8 cellular contexts compared by ENCODE assay signal in genomic region chr10:97914837-97915211, GRCh38.
DNase-seq lines count a peak whose midpoint lies in the region; ATAC-seq and TF ChIP-seq lines count a peak whose summit lies in the region.

No MANE protein-coding gene starts in this region.

- no peaks in the 10 kb centered on the region for H3K9me3 ChIP-seq in esophagus squamous epithelium

- no peak overlapping the region for H3K27ac Mint-ChIP-seq in activated T-cell treated with anti-CD3 and anti-CD28 coated beads, Interleukin-2, amount 50 U/mL, for 24 hours
- no peak overlapping the region for H3K27ac Mint-ChIP-seq in natural killer cell treated with Interleukin-12 subunit alpha and Interleukin-12 subunit beta and Interleukin-15 and Interleukin-18, amount 100 ng/mL, for 72 hours
- no peak overlapping the region for H3K27ac Mint-ChIP-seq in stimulated activated naive B cell treated with anti-CD40 and anti-IgM and Interleukin-4, amounts not matched to agents 10 μg/mL and 1 μg/mL and 100 μg/mL, for 72 hours

- no peak overlapping the region for H3K4me3 ChIP-seq in esophagus squamous epithelium

- no peaks in the 10 kb centered on the region for H3K36me3 Mint-ChIP-seq in activated T-cell treated with anti-CD3 and anti-CD28 coated beads, Interleukin-2, amount 50 U/mL, for 24 hours (ENCODE audit: low read depth)
- H3K36me3 Mint-ChIP-seq in natural killer cell treated with Interleukin-12 subunit alpha and Interleukin-12 subunit beta and Interleukin-15 and Interleukin-18, amount 100 ng/mL, for 72 hours: no peaks in the 10 kb centered on the region
- H3K36me3 Mint-ChIP-seq in stimulated activated naive B cell treated with anti-CD40 and anti-IgM and Interleukin-4, amounts not matched to agents 10 μg/mL and 1 μg/mL and 100 μg/mL, for 72 hours: no peaks in the 10 kb centered on the region

- peak; percentile 69 to 92 (median 86) for TF ChIP-seq CTCF in esophagus squamous epithelium (IDR thresholded peaks at IDR 0.05)

- ATAC-seq in natural killer cell treated with Interleukin-12 subunit alpha and Interleukin-12 subunit beta and Interleukin-15 and Interleukin-18, amount 100 ng/mL, for 72 hours: peak; percentile 77 to 79
- peak; percentile 93 to 95 for ATAC-seq in stimulated activated naive B cell treated with anti-CD40 and anti-IgM and Interleukin-4, amounts not matched to agents 10 μg/mL and 1 μg/mL and 100 μg/mL, for 72 hours (replicated peaks)

- H3K27me3 Mint-ChIP-seq in activated T-cell treated with anti-CD3 and anti-CD28 coated beads, Interleukin-2, amount 50 U/mL, for 24 hours: peaks cover 8% of the 10 kb centered on the region
- H3K27me3 Mint-ChIP-seq in natural killer cell treated with Interleukin-12 subunit alpha and Interleukin-12 subunit beta and Interleukin-15 and Interleukin-18, amount 100 ng/mL, for 72 hours: peaks cover 23 to 36% of the 10 kb centered on the region in 2 donors
- H3K27me3 Mint-ChIP-seq in stimulated activated naive B cell treated with anti-CD40 and anti-IgM and Interleukin-4, amounts not matched to agents 10 μg/mL and 1 μg/mL and 100 μg/mL, for 72 hours: peaks cover 27 to 32% of the 10 kb centered on the region in 2 donors

- H3K4me1 ChIP-seq in esophagus squamous epithelium: peaks cover 19 to 35% (median 24%) of the 10 kb centered on the region in 3 donors

- no peak overlapping the region for H3K4me3 Mint-ChIP-seq in activated T-cell treated with anti-CD3 and anti-CD28 coated beads, Interleukin-2, amount 50 U/mL, for 24 hours
- H3K4me3 Mint-ChIP-seq in natural killer cell treated with Interleukin-12 subunit alpha and Interleukin-12 subunit beta and Interleukin-15 and Interleukin-18, amount 100 ng/mL, for 72 hours: no peak overlapping the region
- no peak overlapping the region for H3K4me3 Mint-ChIP-seq in stimulated activated naive B cell treated with anti-CD40 and anti-IgM and Interleukin-4, amounts not matched to agents 10 μg/mL and 1 μg/mL and 100 μg/mL, for 72 hours

- DNase-seq in SIG-M5 treated with dmso at 0.1 percent for 504 hours (lab: John Stamatoyannopoulos, UW; ENCODE audit: unreplicated experiment) (peak; percentile 37), SIG-M5 (lab: John Stamatoyannopoulos, UW) (no peak), HUDEP-2 (lab: John Stamatoyannopoulos, UW; ENCODE audit: unreplicated experiment in 76 of 76) (peak in 64 of 76 experiments; percentile 1 to 74 (median 53)), OCI-M1 (lab: John Stamatoyannopoulos, UW) (peak; percentile 89), esophagus squamous epithelium (lab: John Stamatoyannopoulos, UW) (no peak)
- peak; percentile 84 for DNase-seq in activated T-cell treated with anti-CD3 and anti-CD28 coated beads, Interleukin-2, amount 50 U/mL, for 24 hours
- peak; percentile 79 for DNase-seq in natural killer cell treated with Interleukin-12 subunit alpha and Interleukin-12 subunit beta and Interleukin-15 and Interleukin-18, amount 100 ng/mL, for 72 hours (ENCODE audit: low spot score)
- DNase-seq in stimulated activated naive B cell treated with anti-CD40 and anti-IgM and Interleukin-4, amounts not matched to agents 10 μg/mL and 1 μg/mL and 100 μg/mL, for 72 hours: peak; percentile 50

- 0 to 2% methylated on average over 7 to 8 of the region's 11 CpGs for WGBS in esophagus squamous epithelium, 2 donors

- peaks cover 6% of the 10 kb centered on the region for H3K4me1 Mint-ChIP-seq in activated T-cell treated with anti-CD3 and anti-CD28 coated beads, Interleukin-2, amount 50 U/mL, for 24 hours (ENCODE audit: low read depth)
- H3K4me1 Mint-ChIP-seq in natural killer cell treated with Interleukin-12 subunit alpha and Interleukin-12 subunit beta and Interleukin-15 and Interleukin-18, amount 100 ng/mL, for 72 hours (ENCODE audit: low read depth in 2 of 2): peaks cover 0 to 7% of the 10 kb centered on the region in 2 donors
- H3K4me1 Mint-ChIP-seq in stimulated activated naive B cell treated with anti-CD40 and anti-IgM and Interleukin-4, amounts not matched to agents 10 μg/mL and 1 μg/mL and 100 μg/mL, for 72 hours: peaks cover 5 to 7% of the 10 kb centered on the region in 2 donors

- no peaks in the 10 kb centered on the region for H3K36me3 ChIP-seq in esophagus squamous epithelium

- H3K27me3 ChIP-seq in esophagus squamous epithelium: peaks cover 0 to 30% (median 0%) of the 10 kb centered on the region in 4 donors

- H3K27ac ChIP-seq in esophagus squamous epithelium: no peak overlapping the region

- intact Hi-C loops in esophagus squamous epithelium (cut with DNase I): loop anchor here (5.0 kb wide), 1 partner anchor 127 kb away; no protein-coding TSS in a partner anchor

- no peaks in the 10 kb centered on the region for H3K9me3 Mint-ChIP-seq in activated T-cell treated with anti-CD3 and anti-CD28 coated beads, Interleukin-2, amount 50 U/mL, for 24 hours
- no peaks in the 10 kb centered on the region for H3K9me3 Mint-ChIP-seq in natural killer cell treated with Interleukin-12 subunit alpha and Interleukin-12 subunit beta and Interleukin-15 and Interleukin-18, amount 100 ng/mL, for 72 hours
- no peaks in the 10 kb centered on the region for H3K9me3 Mint-ChIP-seq in stimulated activated naive B cell treated with anti-CD40 and anti-IgM and Interleukin-4, amounts not matched to agents 10 μg/mL and 1 μg/mL and 100 μg/mL, for 72 hours

- no peak for TF ChIP-seq POLR2A in esophagus squamous epithelium (IDR thresholded peaks at IDR 0.05)

Comparison
In these comparisons a context has a peak if more than half of its experiments do, and no peak if none do; other contexts are left out.
1. DNase-seq: peak in SIG-M5 treated with dmso at 0.1 percent for 504 hours (single experiment), HUDEP-2 (64 of 76), OCI-M1 (single experiment), activated T-cell treated with anti-CD3 and anti-CD28 coated beads, Interleukin-2, amount 50 U/mL, for 24 hours (single experiment), natural killer cell treated with Interleukin-12 subunit alpha and Interleukin-12 subunit beta and Interleukin-15 and Interleukin-18, amount 100 ng/mL, for 72 hours (single experiment) and stimulated activated naive B cell treated with anti-CD40 and anti-IgM and Interleukin-4, amounts not matched to agents 10 μg/mL and 1 μg/mL and 100 μg/mL, for 72 hours (single experiment); none in SIG-M5 (single experiment) and esophagus squamous epithelium (single experiment).